In genomic region chr15:95957854-95958253, GRCh38 we compare ENCODE assay signal across 1 cellular context.
TF ChIP-seq lines count a peak whose summit lies in the region.

No MANE protein-coding gene starts in this region.

TF ChIP-seq in K562, 482 proteins besides CTCF, POLR2A, EP300 and RAD21 (continued from another document):
- TF ChIP-seq HCFC1 (IDR thresholded peaks at IDR 0.05; ENCODE audit: low read depth, low read length) (no peak), ZNF79 (CRISPR knock-in tag; IDR thresholded peaks at IDR 0.05; ENCODE audit: low read depth) (no peak), CREB1 (IDR thresholded peaks at IDR 0.05) (no peak), CREB1 (CRISPR knock-in tag; IDR thresholded peaks at IDR 0.05) (no peak), FOXA1 (IDR thresholded peaks at IDR 0.05; ENCODE audit: borderline replicate concordance) (no peak), CLOCK (CRISPR knock-in tag; IDR thresholded peaks at IDR 0.05; ENCODE audit: borderline replicate concordance) (no peak), MED1 (CRISPR knock-in tag; IDR thresholded peaks at IDR 0.05; ENCODE audit: borderline replicate concordance) (no peak), NBN (IDR thresholded peaks at IDR 0.05; ENCODE audit: low read depth) (no peak), ZNF354B (CRISPR knock-in tag; IDR thresholded peaks at IDR 0.05) (no peak), CBX5 (IDR thresholded peaks at IDR 0.05; ENCODE audit: borderline replicate concordance, low read depth) (no peak), ZC3H11A (IDR thresholded peaks at IDR 0.05; ENCODE audit: low read depth, low read length) (no peak), RREB1 (CRISPR knock-in tag; IDR thresholded peaks at IDR 0.05) (no peak), POLR3A (IDR thresholded peaks at IDR 0.05; ENCODE audit: borderline replicate concordance, extremely low read depth, insufficient read depth, insufficient read length) (no peak), MLX (CRISPR knock-in tag; conservative IDR thresholded peaks at IDR 0.05) (no peak), BCOR (IDR thresholded peaks at IDR 0.05) (no peak), TRIM28 (IDR thresholded peaks at IDR 0.05) (no peak), PTRF (tag; IDR thresholded peaks at IDR 0.05) (no peak), PURB (CRISPR knock-in tag; IDR thresholded peaks at IDR 0.05; ENCODE audit: low read depth) (no peak), ZBED1 (IDR thresholded peaks at IDR 0.05) (no peak), SMAD4 (CRISPR knock-in tag; conservative IDR thresholded peaks at IDR 0.05) (no peak), KLF16 (IDR thresholded peaks at IDR 0.05) (no peak), NCOA2 (IDR thresholded peaks at IDR 0.05; ENCODE audit: partially characterized antibody in 2 of 2) (no peak), L3MBTL2 (IDR thresholded peaks at IDR 0.05) (no peak), PREB (CRISPR knock-in tag; IDR thresholded peaks at IDR 0.05) (no peak), CHD7 (IDR thresholded peaks at IDR 0.05; ENCODE audit: low read depth, low read length) (no peak), SAFB (IDR thresholded peaks at IDR 0.05; ENCODE audit: borderline replicate concordance, low read depth, low read length) (no peak), ZNF668 (CRISPR knock-in tag; IDR thresholded peaks at IDR 0.05) (no peak), AFF1 (IDR thresholded peaks at IDR 0.05; ENCODE audit: low read depth in 1 of 2, partially characterized antibody in 2 of 2) (no peak), NONO (IDR thresholded peaks at IDR 0.05; ENCODE audit: low read depth in 2 of 2, low read length in 1 of 2) (no peak), ZC3H4 (CRISPR knock-in tag; IDR thresholded peaks at IDR 0.05; ENCODE audit: borderline replicate concordance) (no peak), TOE1 (IDR thresholded peaks at IDR 0.05; ENCODE audit: borderline replicate concordance) (no peak), TOE1 (CRISPR knock-in tag; IDR thresholded peaks at IDR 0.05; ENCODE audit: borderline replicate concordance, low read depth) (no peak), CTBP1 (IDR thresholded peaks at IDR 0.05; ENCODE audit: borderline replicate concordance) (no peak), ZNF57 (CRISPR knock-in tag; IDR thresholded peaks at IDR 0.05) (no peak)
